ENCODE assay signal across 1 cellular context in the genomic region with DNA sequence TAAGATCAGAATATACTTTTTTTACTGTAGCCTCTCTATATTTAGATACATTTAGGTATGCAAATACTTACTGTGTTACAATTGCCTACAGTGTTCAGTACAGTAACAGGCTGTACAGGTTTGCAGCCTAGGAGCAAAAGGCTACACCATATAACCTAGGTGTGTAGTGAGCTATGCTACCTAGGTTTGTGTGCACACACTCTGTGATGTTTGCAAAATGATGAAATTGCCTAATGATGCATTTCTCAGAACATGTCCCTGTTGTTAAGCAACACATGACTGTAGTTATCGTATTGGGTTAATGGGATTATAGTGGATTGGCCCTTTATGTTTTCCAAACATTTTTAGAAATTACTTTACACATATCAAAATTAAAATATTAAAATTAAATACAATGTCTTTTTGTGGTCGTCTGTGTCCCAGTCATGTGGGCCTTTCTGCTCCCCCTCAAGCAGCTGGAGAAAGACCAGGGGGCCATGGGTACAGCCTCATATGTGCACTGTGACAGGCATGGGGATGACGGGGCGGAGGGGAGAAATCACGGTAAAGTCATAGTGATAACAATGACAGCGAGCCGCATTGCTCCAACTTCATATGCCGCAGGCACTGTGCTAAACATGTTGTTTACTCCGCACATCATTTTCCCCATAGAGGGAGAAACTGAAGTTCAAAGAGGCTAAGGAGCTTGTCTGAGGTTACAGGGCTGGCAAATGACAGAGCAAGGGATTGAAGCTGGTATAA.
TF ChIP-seq lines count a peak whose summit lies in the region.

No MANE protein-coding gene starts in this region.

TF ChIP-seq in GM23338, 12 proteins besides CTCF, POLR2A, EP300 and RAD21 (continued from another document):
- TF ChIP-seq, protein P1, sequence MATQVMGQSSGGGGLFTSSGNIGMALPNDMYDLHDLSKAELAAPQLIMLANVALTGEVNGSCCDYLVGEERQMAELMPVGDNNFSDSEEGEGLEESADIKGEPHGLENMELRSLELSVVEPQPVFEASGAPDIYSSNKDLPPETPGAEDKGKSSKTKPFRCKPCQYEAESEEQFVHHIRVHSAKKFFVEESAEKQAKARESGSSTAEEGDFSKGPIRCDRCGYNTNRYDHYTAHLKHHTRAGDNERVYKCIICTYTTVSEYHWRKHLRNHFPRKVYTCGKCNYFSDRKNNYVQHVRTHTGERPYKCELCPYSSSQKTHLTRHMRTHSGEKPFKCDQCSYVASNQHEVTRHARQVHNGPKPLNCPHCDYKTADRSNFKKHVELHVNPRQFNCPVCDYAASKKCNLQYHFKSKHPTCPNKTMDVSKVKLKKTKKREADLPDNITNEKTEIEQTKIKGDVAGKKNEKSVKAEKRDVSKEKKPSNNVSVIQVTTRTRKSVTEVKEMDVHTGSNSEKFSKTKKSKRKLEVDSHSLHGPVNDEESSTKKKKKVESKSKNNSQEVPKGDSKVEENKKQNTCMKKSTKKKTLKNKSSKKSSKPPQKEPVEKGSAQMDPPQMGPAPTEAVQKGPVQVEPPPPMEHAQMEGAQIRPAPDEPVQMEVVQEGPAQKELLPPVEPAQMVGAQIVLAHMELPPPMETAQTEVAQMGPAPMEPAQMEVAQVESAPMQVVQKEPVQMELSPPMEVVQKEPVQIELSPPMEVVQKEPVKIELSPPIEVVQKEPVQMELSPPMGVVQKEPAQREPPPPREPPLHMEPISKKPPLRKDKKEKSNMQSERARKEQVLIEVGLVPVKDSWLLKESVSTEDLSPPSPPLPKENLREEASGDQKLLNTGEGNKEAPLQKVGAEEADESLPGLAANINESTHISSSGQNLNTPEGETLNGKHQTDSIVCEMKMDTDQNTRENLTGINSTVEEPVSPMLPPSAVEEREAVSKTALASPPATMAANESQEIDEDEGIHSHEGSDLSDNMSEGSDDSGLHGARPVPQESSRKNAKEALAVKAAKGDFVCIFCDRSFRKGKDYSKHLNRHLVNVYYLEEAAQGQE (IDR thresholded peaks at IDR 0.05; ENCODE audit: unreplicated experiment), result no peak
- TF ChIP-seq ZNF331 (CRISPR knock-in tag; IDR thresholded peaks at IDR 0.05; ENCODE audit: low read depth) (no peak), NANOG (IDR thresholded peaks at IDR 0.05; ENCODE audit: borderline replicate concordance) (no peak), JUNB (IDR thresholded peaks at IDR 0.05; ENCODE audit: unreplicated experiment) (no peak), STAT1 (IDR thresholded peaks at IDR 0.05; ENCODE audit: unreplicated experiment) (no peak)
- TF ChIP-seq, protein P2, sequence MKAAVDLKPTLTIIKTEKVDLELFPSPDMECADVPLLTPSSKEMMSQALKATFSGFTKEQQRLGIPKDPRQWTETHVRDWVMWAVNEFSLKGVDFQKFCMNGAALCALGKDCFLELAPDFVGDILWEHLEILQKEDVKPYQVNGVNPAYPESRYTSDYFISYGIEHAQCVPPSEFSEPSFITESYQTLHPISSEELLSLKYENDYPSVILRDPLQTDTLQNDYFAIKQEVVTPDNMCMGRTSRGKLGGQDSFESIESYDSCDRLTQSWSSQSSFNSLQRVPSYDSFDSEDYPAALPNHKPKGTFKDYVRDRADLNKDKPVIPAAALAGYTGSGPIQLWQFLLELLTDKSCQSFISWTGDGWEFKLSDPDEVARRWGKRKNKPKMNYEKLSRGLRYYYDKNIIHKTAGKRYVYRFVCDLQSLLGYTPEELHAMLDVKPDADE (IDR thresholded peaks at IDR 0.05), result no peak
